Comparison of ENCODE assay signal across 12 cellular contexts in genomic region chr2:15031745-15032240, GRCh38.
DNase-seq lines count a peak whose midpoint lies in the region; ATAC-seq, FAIRE-seq and TF ChIP-seq lines count a peak whose summit lies in the region.
"Had no signal": no experiment of that assay in that cellular context is flagged by ENCODE, and none has a peak within 500 bp of the region (broad histone marks: within the 10 kb centered on the region; RNA-seq: fewer than 3 reads in every experiment).

No MANE protein-coding gene starts in this region.

- no peaks in the 10 kb centered on the region for H3K36me3 Mint-ChIP-seq in Calu3 (ENCODE audit: insufficient read depth, unreplicated experiment)

- H3K36me3 ChIP-seq in bronchial epithelial cell (ENCODE audit: control insufficient read depth, insufficient read depth, low read length) = no peaks in the 10 kb centered on the region

- H3K9me3 Mint-ChIP-seq in Calu3 (ENCODE audit: low read depth, unreplicated experiment) = peaks cover 4% of the 10 kb centered on the region

- no peak overlapping the region for H3K4me3 Mint-ChIP-seq in Calu3 (ENCODE audit: low read depth, unreplicated experiment)

- no peaks in the 10 kb centered on the region for H3K27me3 Mint-ChIP-seq in Calu3 (ENCODE audit: unreplicated experiment)

- H3K27ac Mint-ChIP-seq in Calu3 (ENCODE audit: unreplicated experiment) = no peak overlapping the region

- no peaks in the 10 kb centered on the region for H3K4me1 Mint-ChIP-seq in Calu3 (ENCODE audit: low read depth, unreplicated experiment)

- CTCF ChIA-PET in Calu3 (lab: Charles Lee) = no interaction called here

- no peak overlapping the region for H3K4me3 ChIP-seq in bronchial epithelial cell (ENCODE audit: low read depth, low read length)

- ATAC-seq in GM18858 (IDR thresholded peaks at IDR 0.05; ENCODE audit: unreplicated experiment) = peak; percentile 94
- peak; percentile 98 for ATAC-seq in GM21529 (IDR thresholded peaks at IDR 0.05; ENCODE audit: unreplicated experiment)
- peak; percentile 95 for ATAC-seq in HG03196 (IDR thresholded peaks at IDR 0.05; ENCODE audit: unreplicated experiment)

- no TSS peak for BruUV-seq in Calu3 (replicated peaks; lab: Mats Ljungman, UMichigan)

- TF ChIP-seq CTCF in bronchial epithelial cell (IDR thresholded peaks at IDR 0.05; ENCODE audit: insufficient read depth, low read length, severe bottlenecking) (peak; percentile 1), Calu3 (IDR thresholded peaks at IDR 0.05; ENCODE audit: unreplicated experiment) (no peak)

- no peaks in the 10 kb centered on the region for H3K27me3 ChIP-seq in bronchial epithelial cell (ENCODE audit: control insufficient read depth, insufficient read depth, low read length)

- FAIRE-seq in bronchial epithelial cell (lab: Jason Lieb, UNC) = no peak

- intact Hi-C loops in Calu3 (cut with micrococcal nuclease; ENCODE audit: unreplicated experiment) = no loop called here

- no peak for DNase-seq in bronchial epithelial cell (ENCODE audit: low read depth)
- no peak for DNase-seq in Calu3
- no peak for DNase-seq in NCI-H2029 treated with DMSO at 0.1 percent for 48 hours (lab: John Stamatoyannopoulos, UW)
- DNase-seq in activated CD4-positive, alpha-beta T cell treated with anti-CD3 and anti-CD28 coated beads, Interleukin-2, amount 50 U/mL, for 4 hours = no peak
- no peak for DNase-seq in SW480 (ENCODE audit: low spot score)
- DNase-seq: cerebellar nuclear complex, EL, head of caudate nucleus, KG1 had no signal
